In genomic region chr3:9810357-9810726, GRCh38 we compare ENCODE assay signal across 8 cellular contexts. TPM values are rescaled to one million over a fixed set of nuclear protein-coding genes. Genes with fewer than 3 reads are reported as not detected.
DNase-seq lines count a peak whose midpoint lies in the region; ATAC-seq and TF ChIP-seq lines count a peak whose summit lies in the region.

No MANE protein-coding gene starts in this region.

- H3K27ac Mint-ChIP-seq in naive B cell, result peak overlapping the region in 4 of 6 donors; percentile 52 to 89 (median 74)

- DNase-seq in AG04449 (ENCODE audit: low read depth, low spot score) (no peak), LHCN-M2 (ENCODE audit: low read depth) (peak; percentile 6), dorsolateral prefrontal cortex (no peak), naive B cell (no peak), GM10266 (ENCODE audit: extremely low spot score) (no peak), NCI-H446 (lab: John Stamatoyannopoulos, UW) (no peak)

- peaks cover 33 to 39% (median 37%) of the 10 kb centered on the region in 3 donors for H3K4me1 Mint-ChIP-seq in naive B cell

- H3K27me3 ChIP-seq in dorsolateral prefrontal cortex, result no peaks in the 10 kb centered on the region

- TF ChIP-seq CTCF in AG04449 (IDR thresholded peaks at IDR 0.05; ENCODE audit: insufficient read depth, low read length, missing control alignments) (no peak), dorsolateral prefrontal cortex (IDR thresholded peaks at IDR 0.05 in 54 of 56, conservative IDR thresholded peaks at IDR 0.05 in 2 of 56; ENCODE audit: low read depth in 1 of 56, partially characterized antibody in 56 of 56) (no peak), GM10266 (IDR thresholded peaks at IDR 0.05; ENCODE audit: control insufficient read depth, insufficient read depth, low read depth, missing control alignments) (no peak)

- intact Hi-C loops in dorsolateral prefrontal cortex (cut with DNase I), result no loop called here

- H3K4me3 Mint-ChIP-seq in naive B cell, result peak overlapping the region; percentile 74 to 95 (median 90)

- H3K9me3 Mint-ChIP-seq in naive B cell, result no peaks in the 10 kb centered on the region

- peak overlapping the region; percentile 73 to 98 (median 94) for H3K27ac ChIP-seq in dorsolateral prefrontal cortex

- ATAC-seq in naive B cell (ENCODE audit: low read depth in 2 of 2) (no peak), GM18868 (IDR thresholded peaks at IDR 0.05; ENCODE audit: unreplicated experiment) (no peak), GM21360 (IDR thresholded peaks at IDR 0.05; ENCODE audit: unreplicated experiment) (no peak)

- peak overlapping the region; percentile 60 for H3K4me3 ChIP-seq in AG04449 (ENCODE audit: low read depth, low read length)
- peak overlapping the region; percentile 50 to 89 (median 78) for H3K4me3 ChIP-seq in dorsolateral prefrontal cortex

- POLR2A ChIA-PET in AG04449 (lab: Yijun Ruan, JAX), result no interaction called here

- peaks cover 0 to 7% of the 10 kb centered on the region in 2 donors for H3K36me3 Mint-ChIP-seq in naive B cell

- H3K27me3 Mint-ChIP-seq in naive B cell, result no peaks in the 10 kb centered on the region

- CTCF ChIA-PET in AG04449 (lab: Yijun Ruan, JAX), result interaction anchor here (0.7 kb wide), 1 partner anchor 10 kb away, joined by 3 read pairs; no protein-coding TSS in a partner anchor

RNA-seq across cellular contexts. Expression of gene TTLL3, which starts 0.3 kb away (rescaled TPM):
- total RNA-seq in LHCN-M2 (2014; rRNA removed), result 15.4 and 17.3 TPM in 2 replicates
- 10.6 TPM for polyA plus RNA-seq in LHCN-M2 (2012)
- total RNA-seq in dorsolateral prefrontal cortex, result 100 to 1,000 TPM in 1 of 120 experiments, 10 to 100 TPM in 119; 35.9 to 103 (median 60.7) TPM
- 1 to 10 TPM in 5 of 6 donors, not detected in 1; 2.7 to 7.6 (median 3.4) TPM for polyA plus RNA-seq in naive B cell (ENCODE audit: low read depth in 6 of 6)

RNA-seq across cellular contexts. Expression of gene ARPC4, which starts 17.5 kb away (rescaled TPM):
- 310 and 367 TPM in 2 replicates for total RNA-seq in LHCN-M2 (2014; rRNA removed)
- polyA plus RNA-seq in LHCN-M2 (2012), result 277 TPM
- total RNA-seq in dorsolateral prefrontal cortex, result 100 to 1,000 TPM in 92 of 120 experiments, 10 to 100 TPM in 28; 82.2 to 149 (median 112) TPM
- polyA plus RNA-seq in naive B cell (ENCODE audit: low read depth in 6 of 6), result 100 to 1,000 TPM; 263 to 316 (median 286) TPM

RNA-seq across cellular contexts. Expression of gene TADA3, which starts 18.1 kb away (rescaled TPM):
- total RNA-seq in LHCN-M2 (2014; rRNA removed), result 140 and 147 TPM in 2 replicates
- polyA plus RNA-seq in LHCN-M2 (2012), result 104 TPM
- total RNA-seq in dorsolateral prefrontal cortex, result 10 to 100 TPM; 38.3 to 82.0 (median 54.2) TPM
- polyA plus RNA-seq in naive B cell (ENCODE audit: low read depth in 6 of 6), result 10 to 100 TPM; 39.7 to 67.1 (median 45.6) TPM

RNA-seq across cellular contexts. Expression of gene RPUSD3, which starts 33.5 kb away (rescaled TPM):
- total RNA-seq in LHCN-M2 (2014; rRNA removed) (48.0 and 60.2 TPM in 2 replicates), dorsolateral prefrontal cortex (10 to 100 TPM; 29.3 to 62.3 (median 44.8) TPM)
- polyA plus RNA-seq in LHCN-M2 (2012), result 38.1 TPM
- 10 to 100 TPM; 56.7 to 76.4 (median 65.2) TPM for polyA plus RNA-seq in naive B cell (ENCODE audit: low read depth in 6 of 6)

RNA-seq across cellular contexts. Expression of gene CAMK1, which starts 40.6 kb away (rescaled TPM):
- 27.6 and 31.2 TPM in 2 replicates for total RNA-seq in LHCN-M2 (2014; rRNA removed)
- polyA plus RNA-seq in LHCN-M2 (2012), result 23.4 TPM
- total RNA-seq in dorsolateral prefrontal cortex, result 10 to 100 TPM; 23.2 to 90.8 (median 62.7) TPM
- polyA plus RNA-seq in naive B cell (ENCODE audit: low read depth in 6 of 6), result 1 to 10 TPM in 3 of 6 donors, under 1 TPM in 2, not detected in 1; 0.26 to 2.3 (median 1.2) TPM
